Comparison of ENCODE assay signal across 1 cellular context in genomic region chr11:47908198-47908597, GRCh38.
TF ChIP-seq lines count a peak whose summit lies in the region.

No MANE protein-coding gene starts in this region.

TF ChIP-seq in GM12878, 131 proteins besides CTCF, POLR2A, EP300 and RAD21 (continued from another document):
- no peak for TF ChIP-seq PRDM15 (CRISPR knock-in tag; IDR thresholded peaks at IDR 0.05)
